In genomic region chr14:51430600-51430999, GRCh38 we compare ENCODE assay signal across 13 cellular contexts.
DNase-seq lines count a peak whose midpoint lies in the region; ATAC-seq and TF ChIP-seq lines count a peak whose summit lies in the region.
"Had no signal": no experiment of that assay in that cellular context is flagged by ENCODE, and none has a peak within 500 bp of the region (broad histone marks: within the 10 kb centered on the region; RNA-seq: fewer than 3 reads in every experiment).

No MANE protein-coding gene starts in this region.

- intact Hi-C loops in activated T-helper 2 cell treated with anti-CD3 and anti-CD28 coated beads, Interferon-gamma antibody, Interleukin-2, Interleukin-4, amounts not matched to agents 10 μg/mL and 5 μg/mL and 100 μg/mL, durations not matched to agents 14 hours and 24 hours and 36 hours (cut with micrococcal nuclease), result no loop called here

- H3K4me1 ChIP-seq in liver (ENCODE audit: control insufficient read depth in 4 of 4, insufficient read depth in 4 of 4, low read length in 3 of 4), result peaks cover 6 to 32% (median 23%) of the 10 kb centered on the region in 4 donors

- H3K27ac ChIP-seq in liver (ENCODE audit: low read depth in 1 of 2, low read length in 2 of 2), result peak overlapping the region; percentile 32 to 56

- TF ChIP-seq RAD21 in liver (IDR thresholded peaks at IDR 0.05), result no peak

- DNase-seq in AG10803 (ENCODE audit: low read depth), result peak; percentile 50
- peak; percentile 24 for DNase-seq in brain pericyte (ENCODE audit: low read depth, low spot score)
- DNase-seq in dermis blood vessel endothelial cell, result no peak
- no peak for DNase-seq in 8988T
- no peak for DNase-seq in activated T-helper 2 cell treated with anti-CD3 and anti-CD28 coated beads, Interferon-gamma antibody, Interleukin-2, Interleukin-4, amounts not matched to agents 10 μg/mL and 5 μg/mL and 100 μg/mL, durations not matched to agents 14 hours and 24 hours and 36 hours (ENCODE audit: low spot score)
- DNase-seq: ACHN; activated naive CD4-positive, alpha-beta T cell; SHP77 had no signal

- peaks cover 10% of the 10 kb centered on the region for H3K27me3 Mint-ChIP-seq in activated T-helper 2 cell treated with anti-CD3 and anti-CD28 coated beads, Interferon-gamma antibody, Interleukin-2, Interleukin-4, amounts not matched to agents 10 μg/mL and 5 μg/mL and 100 μg/mL, durations not matched to agents 14 hours and 24 hours and 36 hours (ENCODE audit: low read depth)

- H3K27ac Mint-ChIP-seq in activated T-helper 2 cell treated with anti-CD3 and anti-CD28 coated beads, Interferon-gamma antibody, Interleukin-2, Interleukin-4, amounts not matched to agents 10 μg/mL and 5 μg/mL and 100 μg/mL, durations not matched to agents 14 hours and 24 hours and 36 hours, result no peak overlapping the region
- H3K27ac Mint-ChIP-seq: natural killer cell treated with Interleukin-12 subunit alpha and Interleukin-12 subunit beta and Interleukin-15 and Interleukin-18, amount 100 ng/mL, for 72 hours had no signal

- H3K36me3 Mint-ChIP-seq in activated T-helper 2 cell treated with anti-CD3 and anti-CD28 coated beads, Interferon-gamma antibody, Interleukin-2, Interleukin-4, amounts not matched to agents 10 μg/mL and 5 μg/mL and 100 μg/mL, durations not matched to agents 14 hours and 24 hours and 36 hours (ENCODE audit: low read depth), result no peaks in the 10 kb centered on the region
- H3K36me3 Mint-ChIP-seq: natural killer cell treated with Interleukin-12 subunit alpha and Interleukin-12 subunit beta and Interleukin-15 and Interleukin-18, amount 100 ng/mL, for 72 hours had no signal

- peak; percentile 6 for ATAC-seq in HG03175 (IDR thresholded peaks at IDR 0.05; ENCODE audit: unreplicated experiment)
- no peak for ATAC-seq in HG03432 (IDR thresholded peaks at IDR 0.05; ENCODE audit: unreplicated experiment)
- ATAC-seq: activated CD4-positive, CD25-positive, alpha-beta regulatory T cell treated with anti-CD3 and anti-CD28 coated beads, Interleukin-2, amount 50 U/mL, for 24 hours; natural killer cell treated with Interleukin-12 subunit alpha and Interleukin-12 subunit beta and Interleukin-15 and Interleukin-18, amount 100 ng/mL, for 72 hours had no signal

- TF ChIP-seq CTCF in AG10803 (conservative IDR thresholded peaks at IDR 0.05; ENCODE audit: low read length) (no peak), liver (IDR thresholded peaks at IDR 0.05; ENCODE audit: low read depth, low read length, missing input control) (no peak)

- 46% methylated on average over 3 of the region's 3 CpGs for WGBS in liver

- no peak overlapping the region for H3K4me3 Mint-ChIP-seq in activated T-helper 2 cell treated with anti-CD3 and anti-CD28 coated beads, Interferon-gamma antibody, Interleukin-2, Interleukin-4, amounts not matched to agents 10 μg/mL and 5 μg/mL and 100 μg/mL, durations not matched to agents 14 hours and 24 hours and 36 hours (ENCODE audit: low read depth)
- H3K4me3 Mint-ChIP-seq: natural killer cell treated with Interleukin-12 subunit alpha and Interleukin-12 subunit beta and Interleukin-15 and Interleukin-18, amount 100 ng/mL, for 72 hours had no signal

- no peaks in the 10 kb centered on the region for H3K9me3 Mint-ChIP-seq in activated T-helper 2 cell treated with anti-CD3 and anti-CD28 coated beads, Interferon-gamma antibody, Interleukin-2, Interleukin-4, amounts not matched to agents 10 μg/mL and 5 μg/mL and 100 μg/mL, durations not matched to agents 14 hours and 24 hours and 36 hours
- H3K9me3 Mint-ChIP-seq: natural killer cell treated with Interleukin-12 subunit alpha and Interleukin-12 subunit beta and Interleukin-15 and Interleukin-18, amount 100 ng/mL, for 72 hours had no signal

- no peak overlapping the region for H3K9ac ChIP-seq in liver (ENCODE audit: low read depth in 1 of 2, low read length in 2 of 2)

- no peaks in the 10 kb centered on the region for H3K4me1 Mint-ChIP-seq in activated T-helper 2 cell treated with anti-CD3 and anti-CD28 coated beads, Interferon-gamma antibody, Interleukin-2, Interleukin-4, amounts not matched to agents 10 μg/mL and 5 μg/mL and 100 μg/mL, durations not matched to agents 14 hours and 24 hours and 36 hours (ENCODE audit: low read depth)

- H3K27me3 ChIP-seq in liver (ENCODE audit: control insufficient read depth in 4 of 4, insufficient read depth in 4 of 4, low read length in 3 of 4), result no peaks in the 10 kb centered on the region

- H3K9me3 ChIP-seq in liver (ENCODE audit: control insufficient read depth in 4 of 4, low read length in 3 of 4), result no peaks in the 10 kb centered on the region

- H3K4me3 ChIP-seq in AG10803 (ENCODE audit: low read length), result no peak overlapping the region
- H3K4me3 ChIP-seq in liver (ENCODE audit: low read depth in 1 of 3, low read length in 3 of 3), result no peak overlapping the region

- no peaks in the 10 kb centered on the region for H3K36me3 ChIP-seq in liver (ENCODE audit: control insufficient read depth in 4 of 4, insufficient read depth in 3 of 4, low read depth in 1 of 4, low read length in 3 of 4)

TF ChIP-seq in liver, 16 proteins besides CTCF, POLR2A, EP300 and RAD21:
- TF ChIP-seq RXRA (IDR thresholded peaks at IDR 0.05), result no peak
- no peak for TF ChIP-seq ATF3 (IDR thresholded peaks at IDR 0.05)
- no peak for TF ChIP-seq JUND (IDR thresholded peaks at IDR 0.05)

Comparison
In these comparisons a context has a peak if more than half of its experiments do, and no peak if none do; other contexts are left out.
1. DNase-seq: peak in AG10803 (single experiment) and brain pericyte (single experiment); none in dermis blood vessel endothelial cell (single experiment), 8988T (single experiment) and activated T-helper 2 cell treated with anti-CD3 and anti-CD28 coated beads, Interferon-gamma antibody, Interleukin-2, Interleukin-4, amounts not matched to agents 10 μg/mL and 5 μg/mL and 100 μg/mL, durations not matched to agents 14 hours and 24 hours and 36 hours (single experiment).